16 cellular contexts compared by ENCODE assay signal in genomic region chr9:132946216-132946615, GRCh38. TPM values are rescaled to one million over a fixed set of nuclear protein-coding genes. Genes with fewer than 3 reads are reported as not detected.
DNase-seq lines count a peak whose midpoint lies in the region; ATAC-seq and TF ChIP-seq lines count a peak whose summit lies in the region.
"Had no signal": no experiment of that assay in that cellular context is flagged by ENCODE, and none has a peak within 500 bp of the region (broad histone marks: within the 10 kb centered on the region; RNA-seq: fewer than 3 reads in every experiment).

No MANE protein-coding gene starts in this region.

- H3K36me3 ChIP-seq in SK-N-SH (replicated peaks in 1 of 2; ENCODE audit: control insufficient read depth in 1 of 2, insufficient read depth in 2 of 2, low read length in 1 of 2) (no peaks in the 10 kb centered on the region), OCI-LY3 (replicated peaks; ENCODE audit: low read depth, low read length) (no peaks in the 10 kb centered on the region), iPS-20b (ENCODE audit: insufficient read depth, low read depth, low read length) (no peaks in the 10 kb centered on the region), skeletal muscle satellite cell (ENCODE audit: insufficient read depth, low read length) (no peaks in the 10 kb centered on the region), uterus (no peaks in the 10 kb centered on the region)
- H3K36me3 ChIP-seq: upper lobe of right lung had no signal

- 71% methylated on average over 3 of the region's 3 CpGs for WGBS in SK-N-SH (ENCODE audit: low lambda C conversion rate)

- H3K4me2 ChIP-seq in SK-N-SH (peak overlapping the region; percentile 49), OCI-LY3 (ENCODE audit: low read length) (no peak overlapping the region), skeletal muscle satellite cell (ENCODE audit: low read length) (peak overlapping the region; percentile 5)

- no peak for TF ChIP-seq POLR2A in uterus (IDR thresholded peaks at IDR 0.05)

- no peak for ATAC-seq in SK-N-SH treated with all-trans-retinoic acid at 6 μM for 48 hours
- no peak for ATAC-seq in HG03342 (IDR thresholded peaks at IDR 0.05; ENCODE audit: unreplicated experiment)
- ATAC-seq: Right ventricle myocardium inferior; stimulated activated memory B cell treated with anti-CD40 and anti-IgM and Interleukin-4, amounts not matched to agents 10 μg/mL and 1 μg/mL and 100 μg/mL, for 72 hours; upper lobe of right lung had no signal

- TF ChIP-seq EP300 in SK-N-SH (IDR thresholded peaks at IDR 0.05; ENCODE audit: borderline replicate concordance in 1 of 2, low read depth in 1 of 2, low read length in 1 of 2) = no peak

- H3K27me3 ChIP-seq in SK-N-SH (ENCODE audit: insufficient read depth) (no peaks in the 10 kb centered on the region), OCI-LY3 (ENCODE audit: low read depth, low read length) (no peaks in the 10 kb centered on the region), iPS-20b (ENCODE audit: insufficient read depth, low read length) (no peaks in the 10 kb centered on the region), skeletal muscle satellite cell (ENCODE audit: control insufficient read depth, insufficient read depth, low read length) (no peaks in the 10 kb centered on the region), uterus (no peaks in the 10 kb centered on the region)
- H3K27me3 ChIP-seq: upper lobe of right lung had no signal

- intact Hi-C loops in uterus (cut with DNase I; ENCODE audit: low total_unique reads) = no loop called here
- intact Hi-C loops in posterior cingulate gyrus (cut with DNase I) = no loop called here

- H3K4me3 ChIP-seq in SK-N-SH (ENCODE audit: low read depth in 2 of 2, low read length in 1 of 2) (no peak overlapping the region), OCI-LY3 (ENCODE audit: low read length) (no peak overlapping the region), iPS-20b (ENCODE audit: low read length) (no peak overlapping the region), skeletal muscle satellite cell (ENCODE audit: low read length) (no peak overlapping the region), uterus (no peak overlapping the region)
- H3K4me3 ChIP-seq: upper lobe of right lung had no signal

- H3K79me2 ChIP-seq in SK-N-SH (ENCODE audit: insufficient read depth) = peaks cover 32% of the 10 kb centered on the region
- peaks cover 32% of the 10 kb centered on the region for H3K79me2 ChIP-seq in OCI-LY3 (ENCODE audit: low read length)

- no peaks in the 10 kb centered on the region for H4K20me1 ChIP-seq in SK-N-SH (ENCODE audit: insufficient read depth)
- peaks cover 12% of the 10 kb centered on the region; the same call in 1 of the 2 replicates for H4K20me1 ChIP-seq in OCI-LY3 (ENCODE audit: insufficient read depth, low read length)

- H3F3A ChIP-seq in SK-N-SH (replicated peaks; ENCODE audit: insufficient read depth) = peaks cover 8% of the 10 kb centered on the region

- peak overlapping the region; percentile 81 for H2AFZ ChIP-seq in SK-N-SH (ENCODE audit: low read depth)
- 0 out of 2 replicates have a peak overlapping the region, but pooled peaks have one; percentile 18 for H2AFZ ChIP-seq in OCI-LY3 (ENCODE audit: low read depth, low read length)

- DNase-seq in SK-N-SH (no peak), uterus (no peak), posterior cingulate gyrus (no peak)
- DNase-seq: activated CD4-positive, alpha-beta T cell treated with anti-CD3 and anti-CD28 coated beads, Interleukin-2, amount 10 ng/mL, durations not matched to agents 24 days and 14 days; activated T-cell treated with anti-CD3 and anti-CD28 coated beads, Interleukin-2, amount 50 U/mL, for 1 hour; GOT3; Karpas-422; NCI-H1930; upper lobe of right lung had no signal

- TF ChIP-seq CTCF in SK-N-SH (IDR thresholded peaks at IDR 0.05) (no peak), OCI-LY3 (IDR thresholded peaks at IDR 0.05; ENCODE audit: low read depth, low read length) (no peak), uterus (IDR thresholded peaks at IDR 0.05) (no peak)

- CTCF ChIA-PET in SK-N-SH (lab: Yijun Ruan, JAX) = interaction anchor here (1.1 to 4.1 kb wide), 2 partner anchors 11 to 32 kb away, joined by 4 to 17 read pairs; partner anchors contain the start of gene GFI1B

- H3K27ac ChIP-seq in SK-N-SH (ENCODE audit: low read depth in 2 of 2, low read length in 1 of 2) (peak overlapping the region in 1 of 2 experiments; percentile 50; a peak in 2 of 4 replicates), OCI-LY3 (ENCODE audit: low read length) (no peak overlapping the region), iPS-20b (ENCODE audit: low read length) (no peak overlapping the region), uterus (peak overlapping the region in 1 of 2 donors; percentile 6)
- H3K27ac ChIP-seq: upper lobe of right lung had no signal

- no peaks in the 10 kb centered on the region for H3K9me2 ChIP-seq in SK-N-SH

- peaks cover 15 to 27% of the 10 kb centered on the region in 2 experiments for H3K4me1 ChIP-seq in SK-N-SH (ENCODE audit: control insufficient read depth in 1 of 2, insufficient read depth in 2 of 2, low read depth in 1 of 2, low read length in 1 of 2)
- peaks cover 25% of the 10 kb centered on the region for H3K4me1 ChIP-seq in OCI-LY3 (ENCODE audit: low read length)
- peaks cover 12% of the 10 kb centered on the region; the same call in 1 of the 2 replicates for H3K4me1 ChIP-seq in iPS-20b (ENCODE audit: insufficient read depth, low read length)
- H3K4me1 ChIP-seq in skeletal muscle satellite cell (ENCODE audit: control insufficient read depth, insufficient read depth, low read length) = peaks cover 33% of the 10 kb centered on the region
- peaks cover 0 to 2% of the 10 kb centered on the region in 2 donors for H3K4me1 ChIP-seq in uterus

- H3K9ac ChIP-seq in SK-N-SH (no peak overlapping the region), OCI-LY3 (ENCODE audit: low read length) (no peak overlapping the region), iPS-20b (ENCODE audit: low read depth, low read length) (peak overlapping the region; percentile 33; the same call in 1 of the 2 replicates), skeletal muscle satellite cell (ENCODE audit: low read depth, low read length) (no peak overlapping the region)

- TF ChIP-seq RAD21 in SK-N-SH (IDR thresholded peaks at IDR 0.05; ENCODE audit: low read length) = no peak

- H3K9me3 ChIP-seq in SK-N-SH (no peaks in the 10 kb centered on the region), OCI-LY3 (ENCODE audit: insufficient read depth, low read length) (no peaks in the 10 kb centered on the region), iPS-20b (ENCODE audit: insufficient read depth, low read depth, low read length) (no peaks in the 10 kb centered on the region), skeletal muscle satellite cell (replicated peaks; ENCODE audit: low read length) (no peaks in the 10 kb centered on the region), uterus (no peaks in the 10 kb centered on the region)
- H3K9me3 ChIP-seq: upper lobe of right lung had no signal

- POLR2A ChIA-PET in SK-N-SH (lab: Yijun Ruan, JAX) = no interaction called here

TF ChIP-seq in SK-N-SH, 30 proteins besides CTCF, POLR2A, EP300 and RAD21 (continues in another document):
- TF ChIP-seq POLR2AphosphoS5 (IDR thresholded peaks at IDR 0.05; ENCODE audit: low read depth, low read length) (no peak), EZH2phosphoT487 (IDR thresholded peaks at IDR 0.05; ENCODE audit: borderline replicate concordance, low read depth) (no peak), FOSL2 (IDR thresholded peaks at IDR 0.05; ENCODE audit: borderline replicate concordance, low read depth) (no peak)
- TF ChIP-seq, protein P1, sequence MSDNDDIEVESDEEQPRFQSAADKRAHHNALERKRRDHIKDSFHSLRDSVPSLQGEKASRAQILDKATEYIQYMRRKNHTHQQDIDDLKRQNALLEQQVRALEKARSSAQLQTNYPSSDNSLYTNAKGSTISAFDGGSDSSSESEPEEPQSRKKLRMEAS (IDR thresholded peaks at IDR 0.05; ENCODE audit: low read depth) = no peak
- TF ChIP-seq, protein P2, sequence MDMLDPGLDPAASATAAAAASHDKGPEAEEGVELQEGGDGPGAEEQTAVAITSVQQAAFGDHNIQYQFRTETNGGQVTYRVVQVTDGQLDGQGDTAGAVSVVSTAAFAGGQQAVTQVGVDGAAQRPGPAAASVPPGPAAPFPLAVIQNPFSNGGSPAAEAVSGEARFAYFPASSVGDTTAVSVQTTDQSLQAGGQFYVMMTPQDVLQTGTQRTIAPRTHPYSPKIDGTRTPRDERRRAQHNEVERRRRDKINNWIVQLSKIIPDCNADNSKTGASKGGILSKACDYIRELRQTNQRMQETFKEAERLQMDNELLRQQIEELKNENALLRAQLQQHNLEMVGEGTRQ (IDR thresholded peaks at IDR 0.05; ENCODE audit: borderline replicate concordance, low read depth, low read length) = no peak

TF ChIP-seq in SK-N-SH treated with all-trans-retinoic acid at 6 μM for 48 hours, 23 proteins besides CTCF, POLR2A, EP300 and RAD21:
- TF ChIP-seq RARB (CRISPR knock-in tag; IDR thresholded peaks at IDR 0.05) (no peak), ZNF565 (CRISPR knock-in tag; conservative IDR thresholded peaks at IDR 0.05; ENCODE audit: low read depth) (no peak), OSR1 (CRISPR knock-in tag; IDR thresholded peaks at IDR 0.05) (no peak), ZFP30 (CRISPR knock-in tag; IDR thresholded peaks at IDR 0.05) (no peak), PPARA (CRISPR knock-in tag; IDR thresholded peaks at IDR 0.05; ENCODE audit: borderline replicate concordance) (no peak), GLIS3 (CRISPR knock-in tag; IDR thresholded peaks at IDR 0.05) (no peak)

RNA-seq across cellular contexts. Expression of gene TSC1, which starts 1.8 kb away (rescaled TPM):
- 18.3 and 27.6 TPM in 2 replicates for polyA plus RNA-seq in SK-N-SH (2012; rRNA removed)
- polyA plus RNA-seq in SK-N-SH (2012; cell fraction: cytosol; rRNA removed) = 7.1 and 8.2 TPM in 2 replicates
- polyA plus RNA-seq in SK-N-SH (2012; cell fraction: nucleus; rRNA removed) = 65.5 and 104 TPM in 2 replicates
- 36.5 and 46.1 TPM in 2 replicates for total RNA-seq in skeletal muscle satellite cell (2012; rRNA removed)
- 10 to 100 TPM; 29.7 to 55.3 (median 44.0) TPM for total RNA-seq in uterus

RNA-seq across cellular contexts. Expression of gene GFI1B, which starts 32.3 kb away (rescaled TPM):
- polyA plus RNA-seq in SK-N-SH (2012; rRNA removed) = 0.03 TPM in 1 of 2 replicates, not detected in the other
- 0.01 and 0.03 TPM in 2 replicates for polyA plus RNA-seq in SK-N-SH (2012; cell fraction: cytosol; rRNA removed)
- polyA plus RNA-seq in SK-N-SH (2012; cell fraction: nucleus; rRNA removed) = not detected in 2 replicates
- total RNA-seq in skeletal muscle satellite cell (2012; rRNA removed) = not detected in 2 replicates
- under 1 TPM in 1 of 4 donors, not detected in 3; 0.14 TPM for total RNA-seq in uterus
- total RNA-seq: activated CD4-positive, alpha-beta T cell treated with anti-CD3 and anti-CD28 coated beads, Interleukin-2, amount 10 ng/mL, durations not matched to agents 24 days and 14 days had no signal
